8 cellular contexts compared by ENCODE assay signal in the genomic region with DNA sequence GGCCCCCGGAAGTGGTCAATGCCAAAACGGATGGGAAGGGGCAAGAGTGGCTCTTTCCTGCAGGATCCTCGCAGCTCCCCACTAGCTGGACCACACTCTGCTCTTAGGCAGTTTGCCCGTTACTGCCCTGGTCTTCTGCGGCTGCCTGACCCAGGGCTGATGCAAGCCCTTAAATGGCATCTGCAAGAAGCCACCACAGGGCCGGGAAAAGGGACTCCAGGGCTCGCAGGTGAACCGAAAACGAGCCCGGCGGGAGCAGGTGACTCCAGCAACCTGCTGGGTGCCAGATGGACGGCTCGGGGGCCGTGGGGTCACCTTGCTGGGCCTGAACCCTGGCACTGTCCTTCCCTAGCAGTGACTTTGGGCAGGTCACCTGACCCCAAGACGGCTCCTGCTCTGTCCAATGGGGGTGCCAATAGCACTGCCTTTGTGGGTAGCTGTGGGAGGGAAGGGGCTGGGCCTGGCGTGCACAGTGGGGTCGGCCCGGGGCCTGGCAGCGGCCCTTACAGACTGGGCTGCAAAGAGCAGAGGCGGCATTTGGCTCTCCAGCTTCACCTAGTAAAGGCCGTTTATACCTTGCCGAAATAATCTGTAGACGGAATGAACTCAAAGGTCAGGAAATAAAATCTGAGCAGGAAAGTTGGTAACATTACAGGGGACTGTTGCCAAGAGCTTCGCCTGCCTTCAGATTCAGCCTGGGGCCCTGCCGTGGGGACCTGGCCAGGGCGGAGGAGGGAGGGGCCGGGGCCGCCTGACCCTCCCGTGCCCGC. TPM values are rescaled to one million over a fixed set of nuclear protein-coding genes. Genes with fewer than 3 reads are reported as not detected.
DNase-seq lines count a peak whose midpoint lies in the region; ATAC-seq and TF ChIP-seq lines count a peak whose summit lies in the region.

No MANE protein-coding gene starts in this region.

- ATAC-seq in GM18498 (IDR thresholded peaks at IDR 0.05; ENCODE audit: unreplicated experiment) (peak; percentile 10), HG02763 (IDR thresholded peaks at IDR 0.05; ENCODE audit: unreplicated experiment) (peak; percentile 4), GM21423 (IDR thresholded peaks at IDR 0.05; ENCODE audit: unreplicated experiment) (no peak), GM21619 (IDR thresholded peaks at IDR 0.05; ENCODE audit: unreplicated experiment) (no peak)

- in situ Hi-C loops in SK-MEL-5 (cut with HindIII; ENCODE audit: low pct_unique_long_range_greater_than_20kb, low sequenced_read_pairs) = no loop called here

- H3K4me3 ChIP-seq in epithelial cell of proximal tubule (ENCODE audit: low read depth, low read length) = peak overlapping the region; percentile 85
- peak overlapping the region; percentile 70 for H3K4me3 ChIP-seq in neuron (ENCODE audit: low read length)

- H3K9me3 ChIP-seq in neuron (ENCODE audit: low read length) = no peaks in the 10 kb centered on the region

- H3K36me3 ChIP-seq in neuron (ENCODE audit: insufficient read depth, low read length) = peaks cover 6% of the 10 kb centered on the region

- no peak for TF ChIP-seq CTCF in epithelial cell of proximal tubule (conservative IDR thresholded peaks at IDR 0.05; ENCODE audit: low read depth, low read length)

- peak overlapping the region; percentile 41 for H2AFZ ChIP-seq in neuron (ENCODE audit: low read depth, low read length)

- H3K4me1 ChIP-seq in neuron (ENCODE audit: insufficient read depth, low read length) = peaks cover 16% of the 10 kb centered on the region

- no peaks in the 10 kb centered on the region for H3K27me3 ChIP-seq in neuron (ENCODE audit: insufficient read depth, low read length)

- DNase-seq in SK-MEL-5 (ENCODE audit: low read depth, low spot score) (peak; percentile 36), epithelial cell of proximal tubule (ENCODE audit: low read depth) (no peak), occipital lobe (lab: John Stamatoyannopoulos, UW) (no peak)

RNA-seq across cellular contexts. Expression of a gene that starts 1.2 kb away (rescaled TPM):
- 42.5 and 43.0 TPM in 2 replicates for total RNA-seq in SK-MEL-5 (2014; rRNA removed; shearing (Covaris generic))
- 56.5 and 66.9 TPM in 2 replicates for polyA plus RNA-seq in SK-MEL-5 (2015; cell fraction: cytosol; rRNA removed)
- 25.1 and 31.7 TPM in 2 replicates for polyA plus RNA-seq in SK-MEL-5 (2015; cell fraction: nucleus; rRNA removed)
- total RNA-seq in epithelial cell of proximal tubule = 37.5 and 51.7 TPM in 2 replicates
- 26.4 TPM for total RNA-seq in occipital lobe

RNA-seq across cellular contexts. Expression of a gene that starts 22.4 kb away (rescaled TPM):
- total RNA-seq in SK-MEL-5 (2014; rRNA removed; shearing (Covaris generic)) = 38.2 and 38.7 TPM in 2 replicates
- polyA plus RNA-seq in SK-MEL-5 (2015; cell fraction: cytosol; rRNA removed) = 55.0 and 71.3 TPM in 2 replicates
- 57.3 and 71.6 TPM in 2 replicates for polyA plus RNA-seq in SK-MEL-5 (2015; cell fraction: nucleus; rRNA removed)
- total RNA-seq in epithelial cell of proximal tubule (21.3 and 23.9 TPM in 2 replicates), occipital lobe (5.9 TPM)

Comparison
In these comparisons a context has a peak if more than half of its experiments do, and no peak if none do; other contexts are left out.
1. ATAC-seq: peak in GM18498 (single experiment) and HG02763 (single experiment); none in GM21423 (single experiment) and GM21619 (single experiment).